ENCODE assay signal across 14 cellular contexts in the genomic region with DNA sequence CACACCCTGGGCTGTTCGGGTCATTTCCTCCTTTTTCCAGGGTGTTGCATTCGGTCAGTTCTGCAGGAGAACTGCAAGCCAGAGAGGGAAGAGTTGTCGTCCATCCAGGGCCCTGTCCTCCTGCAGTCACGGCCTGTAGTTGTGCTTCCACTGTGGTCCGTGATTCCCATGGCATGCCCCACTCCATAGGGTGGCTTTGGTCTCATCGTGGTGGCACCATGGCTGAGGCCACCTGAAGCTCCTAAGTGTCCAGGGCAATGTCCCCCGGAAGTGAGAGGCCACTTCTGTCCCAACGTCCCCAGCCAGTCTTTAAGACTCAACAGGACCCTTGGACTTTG.
"Had no signal": no experiment of that assay in that cellular context is flagged by ENCODE, and none has a peak within 500 bp of the region (broad histone marks: within the 10 kb centered on the region; RNA-seq: fewer than 3 reads in every experiment).

No MANE protein-coding gene starts in this region.

- FAIRE-seq: urothelium cell line had no signal

- DNase-seq: activated CD4-positive, alpha-beta T cell treated with anti-CD3 and anti-CD28 coated beads, Interleukin-2, amount 10 ng/mL, durations not matched to agents 7 days and 5 days; amniotic stem cell; effector CD8-positive, alpha-beta T cell; foreskin fibroblast; hypothalamus; left ventricle myocardium superior; mesendoderm; occipital lobe; stimulated activated naive CD8-positive, alpha-beta T cell treated with anti-CD3 and anti-CD28 coated beads, Interleukin-15, amount 100 ng/mL, for 72 hours; T-helper 2 cell; testis had no signal

- H3K27me3 ChIP-seq: body of pancreas, testis had no signal

- H3K27ac ChIP-seq: body of pancreas, testis had no signal

- ATAC-seq: activated T-helper 17 cell treated with anti-CD3 and anti-CD28 coated beads, Interleukin-2, amount 50 U/mL, for 72 hours; stimulated activated naive CD8-positive, alpha-beta T cell treated with anti-CD3 and anti-CD28 coated beads, Interleukin-15, amount 100 ng/mL, for 72 hours had no signal

- H3K4me3 ChIP-seq: body of pancreas, testis had no signal

- H3K4me1 ChIP-seq: body of pancreas had no signal

- H3K9me3 ChIP-seq: body of pancreas, testis had no signal
